24 cellular contexts compared by ENCODE assay signal in the genomic region with DNA sequence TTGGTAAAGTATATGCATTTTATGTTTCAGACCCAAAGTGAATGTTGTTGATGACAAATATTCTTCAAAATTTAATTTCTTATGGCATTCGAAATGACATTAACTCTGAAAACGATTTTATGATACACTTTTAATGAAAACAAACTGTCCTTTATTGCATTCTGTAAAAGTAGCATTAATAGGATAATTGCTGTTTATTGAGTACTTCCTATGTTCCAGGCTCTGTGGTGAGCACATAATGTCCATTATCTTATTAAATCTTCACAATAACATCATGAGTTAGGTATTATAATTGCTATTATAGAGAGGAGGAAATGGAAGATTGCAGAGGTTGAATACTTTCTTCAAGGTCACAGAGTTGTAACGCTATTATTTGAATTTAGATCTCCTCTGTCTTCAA.
"Had no signal": no experiment of that assay in that cellular context is flagged by ENCODE, and none has a peak within 500 bp of the region (broad histone marks: within the 10 kb centered on the region; RNA-seq: fewer than 3 reads in every experiment).

No MANE protein-coding gene starts in this region.

- H3K36me3 ChIP-seq: colonic mucosa, esophagus muscularis mucosa, esophagus squamous epithelium, gastrocnemius medialis, gastroesophageal sphincter, heart left ventricle, heart right ventricle had no signal

- H3K4me1 ChIP-seq: colonic mucosa, esophagus muscularis mucosa, foreskin keratinocyte, gastrocnemius medialis, gastroesophageal sphincter, heart left ventricle, heart right ventricle had no signal

- H3K27ac ChIP-seq: colonic mucosa, coronary artery, epithelial cell of prostate, esophagus muscularis mucosa, esophagus squamous epithelium, foreskin keratinocyte, gastrocnemius medialis, gastroesophageal sphincter, heart left ventricle, heart right ventricle had no signal

- ATAC-seq: effector memory CD8-positive, alpha-beta T cell; esophagus mucosa; foreskin keratinocyte; gastrocnemius medialis; gastroesophageal sphincter; heart left ventricle; heart right ventricle had no signal

- H3K4me3 ChIP-seq: colonic mucosa, coronary artery, dorsolateral prefrontal cortex, esophagus muscularis mucosa, esophagus squamous epithelium, gastrocnemius medialis, gastroesophageal sphincter, heart left ventricle, heart right ventricle had no signal

- H3K27me3 ChIP-seq: colonic mucosa, dorsolateral prefrontal cortex, esophagus muscularis mucosa, esophagus squamous epithelium, foreskin keratinocyte, gastrocnemius medialis, gastroesophageal sphincter, heart left ventricle, heart right ventricle had no signal

- H3K9me3 ChIP-seq: colonic mucosa, esophagus muscularis mucosa, esophagus squamous epithelium, gastrocnemius medialis, gastroesophageal sphincter, heart left ventricle, heart right ventricle had no signal

- DNase-seq: colonic mucosa; cortex of kidney; dermis blood vessel endothelial cell; dorsolateral prefrontal cortex; effector CD4-positive, alpha-beta T cell; effector CD8-positive, alpha-beta T cell; effector memory CD4-positive, alpha-beta T cell; effector memory CD8-positive, alpha-beta T cell; endodermal cell; erythroblast; esophagus squamous epithelium; foreskin fibroblast; foreskin keratinocyte; foreskin melanocyte; gastrocnemius medialis; glutamatergic neuron; head of caudate nucleus; heart left ventricle; heart right ventricle had no signal
